In the genomic region with DNA sequence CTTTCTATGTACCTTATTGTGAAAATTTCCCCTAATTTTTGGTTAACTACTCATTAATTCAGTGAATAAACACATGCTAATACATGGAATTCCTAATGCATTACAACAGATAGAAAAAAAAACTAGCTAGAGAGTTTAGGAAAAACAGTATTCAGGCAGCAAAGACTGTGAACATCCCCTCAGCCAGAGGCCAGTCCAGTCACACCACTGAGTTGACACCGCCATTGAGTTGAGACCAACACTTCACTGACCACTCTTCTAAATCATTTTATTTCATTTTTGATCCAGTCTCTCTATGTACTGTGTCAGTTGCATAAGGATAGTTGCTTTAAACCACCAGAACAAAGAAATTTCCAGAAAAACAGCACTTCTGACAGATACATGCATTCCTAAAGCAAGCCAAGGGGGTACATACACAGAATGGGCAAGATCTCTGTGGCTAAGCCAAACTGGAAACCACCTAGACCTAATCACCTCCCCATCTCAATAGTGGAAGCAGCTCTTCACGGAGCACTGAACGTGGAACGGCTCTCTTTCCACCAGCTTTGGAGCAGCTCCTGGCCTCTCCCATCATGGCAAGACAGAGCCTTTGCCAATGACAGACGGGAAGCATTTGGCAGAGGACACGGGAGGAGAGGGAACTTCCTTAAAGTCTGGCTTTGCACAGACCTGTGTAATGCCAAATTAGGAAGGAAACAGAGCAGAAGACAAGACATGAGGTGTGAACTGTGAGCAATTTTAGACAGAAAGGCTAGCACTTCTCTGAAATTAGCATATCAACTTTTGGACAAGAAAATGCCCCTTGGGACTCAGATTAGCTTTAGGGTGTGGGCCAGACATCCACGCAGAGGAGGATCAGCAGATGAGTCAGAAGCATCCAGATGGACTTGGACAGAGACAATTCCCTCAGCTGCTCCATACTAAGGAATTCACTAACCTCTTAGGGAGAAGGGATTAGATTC, we compare ENCODE assay signal across 10 cellular contexts. TPM values are rescaled to one million over a fixed set of nuclear protein-coding genes. Genes with fewer than 3 reads are reported as not detected.
DNase-seq lines count a peak whose midpoint lies in the region; ATAC-seq and TF ChIP-seq lines count a peak whose summit lies in the region.
"Had no signal": no experiment of that assay in that cellular context is flagged by ENCODE, and none has a peak within 500 bp of the region (broad histone marks: within the 10 kb centered on the region; RNA-seq: fewer than 3 reads in every experiment).

No MANE protein-coding gene starts in this region.

- ATAC-seq in HG03520 (IDR thresholded peaks at IDR 0.05; ENCODE audit: unreplicated experiment) (peak; percentile 81), PC-3 (no peak)

- peak; percentile 12 for DNase-seq in SKM-1 treated with dmso at 0.1 percent for 144 hours (lab: John Stamatoyannopoulos, UW; ENCODE audit: unreplicated experiment)
- no peak for DNase-seq in SKM-1 (lab: John Stamatoyannopoulos, UW; ENCODE audit: unreplicated experiment)
- DNase-seq in glomerular visceral epithelial cell (ENCODE audit: extremely low spot score), result peak; percentile 39
- DNase-seq in GM19240 (ENCODE audit: insufficient read length, low spot score), result no peak
- DNase-seq in stimulated activated CD4-positive, alpha-beta T cell treated with anti-CD3 and anti-CD28 coated beads, Interleukin-2, amount 100 ng/mL, for 48 hours, result no peak
- no peak for DNase-seq in PC-3
- DNase-seq: CD4-positive, CD25-positive, alpha-beta regulatory T cell had no signal

- no peaks in the 10 kb centered on the region for H3K79me2 ChIP-seq in PC-3 (ENCODE audit: low read length)

- POLR2A ChIA-PET in PC-3 (lab: Charles Lee; ENCODE audit: unreplicated experiment), result no interaction called here

- H2AFZ ChIP-seq in PC-3 (ENCODE audit: low read length), result no peak overlapping the region

- no peaks in the 10 kb centered on the region for H3K4me1 ChIP-seq in urinary bladder (ENCODE audit: insufficient read depth)
- no peaks in the 10 kb centered on the region for H3K4me1 ChIP-seq in PC-3 (ENCODE audit: insufficient read depth, low read length)

- BruUV-seq in PC-3 (replicated peaks; lab: Mats Ljungman, UMichigan), result no TSS peak

- TF ChIP-seq CTCF in PC-3 (conservative IDR thresholded peaks at IDR 0.05; ENCODE audit: low read depth, low read length), result no peak

- H3K9ac ChIP-seq in PC-3 (ENCODE audit: low read length), result no peak overlapping the region

- 37% methylated on average over 7 of the region's 7 CpGs for WGBS in urinary bladder

- intact Hi-C loops in PC-3 (cut with micrococcal nuclease), result no loop called here

- no peaks in the 10 kb centered on the region for H3F3A ChIP-seq in PC-3 (ENCODE audit: low read length, unreplicated experiment)

- no peaks in the 10 kb centered on the region for H3K9me3 ChIP-seq in PC-3 (ENCODE audit: low read length)

- H3K4me2 ChIP-seq in PC-3 (ENCODE audit: low read length), result no peak overlapping the region

- no peaks in the 10 kb centered on the region for H4K20me1 ChIP-seq in PC-3 (ENCODE audit: low read length)

- H3K9me2 ChIP-seq in PC-3 (replicated peaks; ENCODE audit: low read length), result no peaks in the 10 kb centered on the region

- H3K27me3 ChIP-seq in PC-3 (ENCODE audit: low read length), result peaks cover 8% of the 10 kb centered on the region

- no peaks in the 10 kb centered on the region for H3K36me3 ChIP-seq in urinary bladder (ENCODE audit: insufficient read depth)
- H3K36me3 ChIP-seq in PC-3 (ENCODE audit: low read depth, low read length), result no peaks in the 10 kb centered on the region

- no peak overlapping the region for H3K4me3 ChIP-seq in urinary bladder (ENCODE audit: low read depth, low read length)
- H3K4me3 ChIP-seq in PC-3 (ENCODE audit: low read length), result no peak overlapping the region
- H3K4me3 ChIP-seq: SK-N-MC had no signal

- H3K27ac ChIP-seq in urinary bladder (ENCODE audit: low read depth) (peak overlapping the region; percentile 6), PC-3 (ENCODE audit: low read length) (no peak overlapping the region)
- H3K27ac ChIP-seq: SK-N-MC had no signal

- CTCF ChIA-PET in PC-3 (lab: Charles Lee), result no interaction called here

RNA-seq across cellular contexts. Expression of a gene that starts 36.4 kb away (rescaled TPM):
- total RNA-seq in urinary bladder (33.9 TPM), PC-3 (2014; rRNA removed) (not detected in 2 replicates)
- polyA plus RNA-seq in urinary bladder, result 4.8 TPM
- polyA plus RNA-seq: CD4-positive, CD25-positive, alpha-beta regulatory T cell had no signal

Comparison
In these comparisons a context has a peak if more than half of its experiments do, and no peak if none do; other contexts are left out.
1. DNase-seq: peak in SKM-1 treated with dmso at 0.1 percent for 144 hours (single experiment) and glomerular visceral epithelial cell (single experiment); none in SKM-1 (single experiment), GM19240 (single experiment), stimulated activated CD4-positive, alpha-beta T cell treated with anti-CD3 and anti-CD28 coated beads, Interleukin-2, amount 100 ng/mL, for 48 hours (0 of 2) and PC-3 (single experiment).
2. RNA of a gene that starts 36.4 kb away (total RNA-seq): 33.9 TPM in urinary bladder (single experiment); not detected in PC-3; every median in the first group is over 10 times any median in the second.